Comparison of ENCODE assay signal across 8 cellular contexts in genomic region chr2:152097291-152098032, GRCh38. TPM values are rescaled to one million over a fixed set of nuclear protein-coding genes. Genes with fewer than 3 reads are reported as not detected.
DNase-seq lines count a peak whose midpoint lies in the region; ATAC-seq and TF ChIP-seq lines count a peak whose summit lies in the region.

No MANE protein-coding gene starts in this region.

- peak overlapping the region; percentile 90 for H3K4me3 Mint-ChIP-seq in memory B cell

- H3K9me3 ChIP-seq in colonic mucosa (no peaks in the 10 kb centered on the region), upper lobe of right lung (no peaks in the 10 kb centered on the region)

- H3K27ac Mint-ChIP-seq in memory B cell, result no peak overlapping the region

- no peaks in the 10 kb centered on the region for H3K36me3 ChIP-seq in colonic mucosa
- no peaks in the 10 kb centered on the region for H3K36me3 ChIP-seq in upper lobe of right lung

- H3K4me3 ChIP-seq in GM12865 (ENCODE audit: low read depth, low read length) (peak overlapping the region; percentile 78), colonic mucosa (peak overlapping the region; percentile 49), upper lobe of right lung (peak overlapping the region; percentile 60)

- ATAC-seq in memory B cell (ENCODE audit: low read depth) (peak; percentile 19), upper lobe of right lung (peak; percentile 29), GM21423 (IDR thresholded peaks at IDR 0.05; ENCODE audit: unreplicated experiment) (no peak)

- peaks cover 20% of the 10 kb centered on the region for H3K27me3 Mint-ChIP-seq in memory B cell

- H3K9me3 Mint-ChIP-seq in memory B cell, result no peaks in the 10 kb centered on the region

- intact Hi-C loops in colonic mucosa (cut with DNase I), result no loop called here
- intact Hi-C loops in upper lobe of right lung (cut with DNase I), result no loop called here

- H3K9ac ChIP-seq in colonic mucosa (ENCODE audit: low read depth in 2 of 2, low read length in 2 of 2), result peak overlapping the region in 1 of 2 donors; percentile 18

- H3K36me3 Mint-ChIP-seq in memory B cell, result no peaks in the 10 kb centered on the region

- H3K27ac ChIP-seq in colonic mucosa (no peak overlapping the region), upper lobe of right lung (peak overlapping the region; percentile 24)

- H3K4me1 ChIP-seq in colonic mucosa (peaks cover 5% of the 10 kb centered on the region), upper lobe of right lung (peaks cover 12% of the 10 kb centered on the region)

- DNase-seq in GM12865 (ENCODE audit: low read depth) (peak; percentile 12), LHCN-M2 (ENCODE audit: low read depth) (peak; percentile 47), colonic mucosa (no peak), memory B cell (ENCODE audit: low spot score in 2 of 2) (no peak), upper lobe of right lung (no peak), GDM1 (lab: John Stamatoyannopoulos, UW) (no peak)
- DNase-seq in stimulated activated CD4-positive, alpha-beta T cell treated with anti-CD3 and anti-CD28 coated beads, Interleukin-4, amount 100 ng/mL, for 1 hour, result no peak

- TF ChIP-seq CTCF in GM12865 (IDR thresholded peaks at IDR 0.05; ENCODE audit: insufficient read depth, low read depth, low read length, missing control alignments), result no peak
- TF ChIP-seq CTCF in colonic mucosa (IDR thresholded peaks at IDR 0.05), result no peak
- TF ChIP-seq CTCF in upper lobe of right lung (IDR thresholded peaks at IDR 0.05), result no peak

- peaks cover 14% of the 10 kb centered on the region for H3K4me1 Mint-ChIP-seq in memory B cell

- peaks cover 30% of the 10 kb centered on the region for H3K27me3 ChIP-seq in colonic mucosa
- peaks cover 19% of the 10 kb centered on the region for H3K27me3 ChIP-seq in upper lobe of right lung

RNA-seq across cellular contexts. Expression of gene CACNB4, which starts 1.4 kb away (rescaled TPM):
- total RNA-seq in LHCN-M2 (2014; rRNA removed), result 0.11 and 0.32 TPM in 2 replicates
- polyA plus RNA-seq in LHCN-M2 (2012), result 0.33 TPM
- total RNA-seq in colonic mucosa, result 1 to 10 TPM in 1 of 2 donors, under 1 TPM in 1; 0.44 to 1.0 TPM
- total RNA-seq in upper lobe of right lung, result 15.3 TPM

Comparison
In these comparisons a context has a peak if more than half of its experiments do, and no peak if none do; other contexts are left out.
1. DNase-seq: peak in GM12865 (single experiment) and LHCN-M2 (single experiment); none in colonic mucosa (single experiment), memory B cell (0 of 2), upper lobe of right lung (single experiment), stimulated activated CD4-positive, alpha-beta T cell treated with anti-CD3 and anti-CD28 coated beads, Interleukin-4, amount 100 ng/mL, for 1 hour (single experiment) and GDM1 (single experiment).
2. Peak in every context shown above with its lines, with median percentiles within 50 percentile points of each other: H3K4me3 ChIP-seq.